ENCODE assay signal across 1 cellular context in the genomic region with DNA sequence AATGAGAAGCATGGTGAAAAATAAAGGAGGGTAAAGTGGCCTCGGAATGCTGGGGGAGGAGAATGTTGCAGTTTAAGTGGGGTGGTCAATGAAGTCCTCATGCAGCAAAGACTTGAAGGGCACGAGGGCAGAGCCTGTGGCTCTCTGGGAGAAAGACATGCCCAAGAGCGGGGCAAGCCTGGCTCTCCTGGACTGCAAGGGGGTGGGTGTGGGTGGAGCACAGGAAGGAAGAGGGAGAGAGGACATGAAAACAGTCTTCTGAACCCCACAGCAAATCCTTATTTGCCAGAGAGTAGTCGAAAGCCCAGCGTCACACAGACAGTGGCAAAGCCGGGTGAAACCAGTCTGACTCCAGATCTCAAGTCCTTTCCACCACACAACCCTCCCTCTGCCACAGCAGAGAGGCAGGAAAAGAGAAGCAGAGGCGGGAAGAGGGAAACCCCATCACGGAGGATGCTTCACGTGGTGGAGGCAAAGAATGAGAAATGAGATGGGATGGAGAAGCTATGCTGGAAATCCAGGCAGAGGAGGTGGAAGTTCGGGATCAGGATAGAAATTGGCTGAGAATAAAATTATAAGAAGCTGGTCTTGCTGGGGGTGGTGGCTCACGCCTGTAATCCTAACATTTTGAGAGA.
TF ChIP-seq lines count a peak whose summit lies in the region.

No MANE protein-coding gene starts in this region.

TF ChIP-seq in IMR-90, 13 proteins besides CTCF, POLR2A, EP300 and RAD21 (continued from another document):
- TF ChIP-seq ELK1 (IDR thresholded peaks at IDR 0.05; ENCODE audit: borderline replicate concordance, low read depth, low read length), result no peak
- TF ChIP-seq MAZ (IDR thresholded peaks at IDR 0.05; ENCODE audit: borderline replicate concordance, low read depth, low read length), result no peak
- no peak for TF ChIP-seq BHLHE40 (IDR thresholded peaks at IDR 0.05; ENCODE audit: low read depth, low read length)
- no peak for TF ChIP-seq NFE2L2 (IDR thresholded peaks at IDR 0.05; ENCODE audit: low read depth, low read length)
- no peak for TF ChIP-seq MAFK (IDR thresholded peaks at IDR 0.05; ENCODE audit: low read depth, low read length)
- TF ChIP-seq RCOR1 (IDR thresholded peaks at IDR 0.05; ENCODE audit: insufficient replicate concordance, low read length), result no peak
- no peak for TF ChIP-seq SMC3 (IDR thresholded peaks at IDR 0.05; ENCODE audit: low read depth, low read length)
